Comparison of ENCODE assay signal across 1 cellular context in genomic region chr12:120317258-120318105, GRCh38.
TF ChIP-seq lines count a peak whose summit lies in the region.

No MANE protein-coding gene starts in this region.

TF ChIP-seq in K562, 482 proteins besides CTCF, POLR2A, EP300 and RAD21 (continued from another document and continues in another):
- peak; percentile 28; the same call in 1 of the 2 replicates for TF ChIP-seq ZBTB40 (IDR thresholded peaks at IDR 0.05)
- no peak for TF ChIP-seq ZBTB40 (CRISPR knock-in tag; IDR thresholded peaks at IDR 0.05)
- no peak for TF ChIP-seq ATF1 (CRISPR knock-in tag; IDR thresholded peaks at IDR 0.05)
- peak; percentile 96 for TF ChIP-seq ATF1 (tag; IDR thresholded peaks at IDR 0.05)
- TF ChIP-seq OTX1 (CRISPR knock-in tag; IDR thresholded peaks at IDR 0.05): 0 out of 2 replicates have a peak, but pooled peaks have one; percentile 34
- peak; percentile 73 for TF ChIP-seq VEZF1 (CRISPR knock-in tag; IDR thresholded peaks at IDR 0.05)
- TF ChIP-seq ZNF274 (IDR thresholded peaks at IDR 0.05; ENCODE audit: borderline replicate concordance, low read depth, low read length): no peak
- no peak for TF ChIP-seq TSHZ1 (CRISPR knock-in tag; IDR thresholded peaks at IDR 0.05)
- TF ChIP-seq ZFX (CRISPR knock-in tag; IDR thresholded peaks at IDR 0.05): peak; percentile 37
- no peak for TF ChIP-seq FOXJ3 (CRISPR knock-in tag; IDR thresholded peaks at IDR 0.05)
- no peak for TF ChIP-seq RFX7 (CRISPR knock-in tag; IDR thresholded peaks at IDR 0.05)
- TF ChIP-seq FOXO4 (CRISPR knock-in tag; IDR thresholded peaks at IDR 0.05): no peak
- no peak for TF ChIP-seq TSC22D4 (tag; IDR thresholded peaks at IDR 0.05)
- TF ChIP-seq FOXA3 (CRISPR knock-in tag; conservative IDR thresholded peaks at IDR 0.05 in 1 of 2, IDR thresholded peaks at IDR 0.05 in 1 of 2): peak; percentile 95 to 99
- 0 out of 2 replicates have a peak, but pooled peaks have one; percentile 13 for TF ChIP-seq NFE2 (IDR thresholded peaks at IDR 0.05; ENCODE audit: low read depth)
- TF ChIP-seq C11orf30 (IDR thresholded peaks at IDR 0.05; ENCODE audit: low read depth): no peak; the same call in 1 of the 2 replicates
- TF ChIP-seq SPI1 (IDR thresholded peaks at IDR 0.05; ENCODE audit: borderline replicate concordance, low read depth, low read length): no peak
- TF ChIP-seq ZNF512 (tag; IDR thresholded peaks at IDR 0.05): no peak
- no peak; the same call in 1 of the 2 replicates for TF ChIP-seq ZEB2 (IDR thresholded peaks at IDR 0.05)
- 0 out of 2 replicates have a peak, but pooled peaks have one; percentile 48 for TF ChIP-seq TRIM25 (IDR thresholded peaks at IDR 0.05; ENCODE audit: borderline replicate concordance)
- no peak for TF ChIP-seq ZNF717 (CRISPR knock-in tag; IDR thresholded peaks at IDR 0.05)
- TF ChIP-seq FOXM1 (IDR thresholded peaks at IDR 0.05; ENCODE audit: low read depth): peak; percentile 64; the same call in 1 of the 2 replicates
- TF ChIP-seq FOXM1 (CRISPR knock-in tag; IDR thresholded peaks at IDR 0.05; ENCODE audit: low read depth): no peak
- no peak for TF ChIP-seq FOXP4 (CRISPR knock-in tag; IDR thresholded peaks at IDR 0.05; ENCODE audit: borderline replicate concordance)
- peak; percentile 100 for TF ChIP-seq MNT (conservative IDR thresholded peaks at IDR 0.05)
- TF ChIP-seq DDX20 (tag; IDR thresholded peaks at IDR 0.05; ENCODE audit: low read depth): no peak
- TF ChIP-seq CC2D1A (IDR thresholded peaks at IDR 0.05): no peak
- TF ChIP-seq MCM7 (IDR thresholded peaks at IDR 0.05): no peak
- peak; percentile 58; the same call in 1 of the 2 replicates for TF ChIP-seq GABPA (tag; conservative IDR thresholded peaks at IDR 0.05; ENCODE audit: low read depth)
- no peak for TF ChIP-seq MEF2D (tag; conservative IDR thresholded peaks at IDR 0.05; ENCODE audit: low read depth)
- no peak for TF ChIP-seq ZSCAN32 (CRISPR knock-in tag; IDR thresholded peaks at IDR 0.05)
- TF ChIP-seq TAL1 (IDR thresholded peaks at IDR 0.05): no peak
- peak; percentile 79; the same call in 1 of the 2 replicates for TF ChIP-seq PML (IDR thresholded peaks at IDR 0.05; ENCODE audit: low read length)
- peak; percentile 79 for TF ChIP-seq NR2C1 (IDR thresholded peaks at IDR 0.05)
- no peak for TF ChIP-seq NR2C1 (tag; IDR thresholded peaks at IDR 0.05)
- no peak for TF ChIP-seq CCAR2 (IDR thresholded peaks at IDR 0.05; ENCODE audit: low read depth, low read length)
- TF ChIP-seq ILF3 (IDR thresholded peaks at IDR 0.05; ENCODE audit: borderline replicate concordance): no peak
- TF ChIP-seq TAF1 (IDR thresholded peaks at IDR 0.05; ENCODE audit: control insufficient read depth, extremely low read depth, insufficient read depth, low read length, severe bottlenecking): peak; percentile 98
- no peak for TF ChIP-seq HNRNPK (IDR thresholded peaks at IDR 0.05; ENCODE audit: low read depth, low read length, poor library complexity, severe bottlenecking)
- TF ChIP-seq L3MBTL2 (IDR thresholded peaks at IDR 0.05): peak; percentile 99
